ENCODE assay signal across 1 cellular context in the genomic region with DNA sequence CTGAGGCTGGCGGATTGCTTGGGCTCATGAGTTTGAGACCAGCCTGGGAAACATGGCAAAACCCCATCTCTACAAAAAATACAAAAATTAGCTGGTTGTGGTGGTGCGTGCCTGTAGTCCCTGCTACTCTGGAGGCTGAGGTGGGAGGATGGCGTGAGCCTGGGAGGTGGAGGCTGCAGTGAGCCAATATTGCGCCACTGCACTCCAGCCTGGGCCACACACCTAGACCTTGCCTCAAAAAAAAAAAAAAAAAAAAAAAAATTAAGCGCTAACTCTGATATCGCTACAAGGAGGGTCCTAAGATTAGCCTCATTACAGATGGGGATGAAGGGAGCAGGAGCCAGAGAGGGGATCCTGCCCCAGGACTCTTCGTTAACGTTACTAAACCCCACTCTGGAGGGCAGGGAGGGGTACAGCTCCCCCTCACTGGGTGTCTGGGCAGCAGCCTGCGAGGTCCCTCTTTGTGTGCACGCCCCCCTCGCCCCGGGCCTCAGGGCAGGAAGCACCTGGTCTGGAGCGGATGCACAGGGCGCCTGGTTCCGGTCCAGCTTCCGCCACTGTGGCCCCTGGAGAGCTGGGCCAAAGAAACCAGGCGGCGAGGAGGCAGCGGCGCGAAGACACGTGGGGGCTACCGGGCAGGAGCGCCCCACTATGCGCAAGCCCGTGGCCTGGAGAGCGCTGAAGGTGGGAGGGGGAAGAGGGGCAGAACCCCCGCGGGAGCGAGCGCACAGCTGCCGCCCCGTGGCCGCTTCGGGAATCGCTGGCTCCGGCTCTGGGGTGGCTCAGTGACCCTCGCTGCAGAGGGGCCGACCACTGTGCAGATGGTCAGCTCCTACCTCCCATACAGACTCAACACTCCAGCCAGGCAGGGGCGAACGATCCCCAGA.
TF ChIP-seq lines count a peak whose summit lies in the region.

No MANE protein-coding gene starts in this region.

TF ChIP-seq in HepG2, 621 proteins besides CTCF, POLR2A, EP300 and RAD21:
- TF ChIP-seq ZBTB38 (CRISPR knock-in tag; IDR thresholded peaks at IDR 0.05), result peak; percentile 63; the same call in 1 of the 2 replicates
- TF ChIP-seq RBFOX2 (IDR thresholded peaks at IDR 0.05; ENCODE audit: low read depth, low read length), result 0 out of 2 replicates have a peak, but pooled peaks have one; percentile 30
- no peak for TF ChIP-seq ZNF292 (CRISPR knock-in tag; IDR thresholded peaks at IDR 0.05; ENCODE audit: borderline replicate concordance, low read depth)
- TF ChIP-seq, protein P1, sequence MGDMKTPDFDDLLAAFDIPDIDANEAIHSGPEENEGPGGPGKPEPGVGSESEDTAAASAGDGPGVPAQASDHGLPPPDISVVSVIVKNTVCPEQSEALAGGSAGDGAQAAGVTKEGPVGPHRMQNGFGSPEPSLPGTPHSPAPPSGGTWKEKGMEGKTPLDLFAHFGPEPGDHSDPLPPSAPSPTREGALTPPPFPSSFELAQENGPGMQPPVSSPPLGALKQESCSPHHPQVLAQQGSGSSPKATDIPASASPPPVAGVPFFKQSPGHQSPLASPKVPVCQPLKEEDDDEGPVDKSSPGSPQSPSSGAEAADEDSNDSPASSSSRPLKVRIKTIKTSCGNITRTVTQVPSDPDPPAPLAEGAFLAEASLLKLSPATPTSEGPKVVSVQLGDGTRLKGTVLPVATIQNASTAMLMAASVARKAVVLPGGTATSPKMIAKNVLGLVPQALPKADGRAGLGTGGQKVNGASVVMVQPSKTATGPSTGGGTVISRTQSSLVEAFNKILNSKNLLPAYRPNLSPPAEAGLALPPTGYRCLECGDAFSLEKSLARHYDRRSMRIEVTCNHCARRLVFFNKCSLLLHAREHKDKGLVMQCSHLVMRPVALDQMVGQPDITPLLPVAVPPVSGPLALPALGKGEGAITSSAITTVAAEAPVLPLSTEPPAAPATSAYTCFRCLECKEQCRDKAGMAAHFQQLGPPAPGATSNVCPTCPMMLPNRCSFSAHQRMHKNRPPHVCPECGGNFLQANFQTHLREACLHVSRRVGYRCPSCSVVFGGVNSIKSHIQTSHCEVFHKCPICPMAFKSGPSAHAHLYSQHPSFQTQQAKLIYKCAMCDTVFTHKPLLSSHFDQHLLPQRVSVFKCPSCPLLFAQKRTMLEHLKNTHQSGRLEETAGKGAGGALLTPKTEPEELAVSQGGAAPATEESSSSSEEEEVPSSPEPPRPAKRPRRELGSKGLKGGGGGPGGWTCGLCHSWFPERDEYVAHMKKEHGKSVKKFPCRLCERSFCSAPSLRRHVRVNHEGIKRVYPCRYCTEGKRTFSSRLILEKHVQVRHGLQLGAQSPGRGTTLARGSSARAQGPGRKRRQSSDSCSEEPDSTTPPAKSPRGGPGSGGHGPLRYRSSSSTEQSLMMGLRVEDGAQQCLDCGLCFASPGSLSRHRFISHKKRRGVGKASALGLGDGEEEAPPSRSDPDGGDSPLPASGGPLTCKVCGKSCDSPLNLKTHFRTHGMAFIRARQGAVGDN (CRISPR knock-in tag; IDR thresholded peaks at IDR 0.05), result 0 out of 2 replicates have a peak, but pooled peaks have one; percentile 6
- TF ChIP-seq AGO2 (optimal IDR thresholded peaks at IDR 0.05; ENCODE audit: low read depth, low read length), result peak; percentile 83
- TF ChIP-seq FOXK2 (IDR thresholded peaks at IDR 0.05), result no peak
- TF ChIP-seq ZNF629 (CRISPR knock-in tag; conservative IDR thresholded peaks at IDR 0.05), result no peak
- TF ChIP-seq ZNF879 (CRISPR knock-in tag; IDR thresholded peaks at IDR 0.05), result no peak
- TF ChIP-seq, protein P2, sequence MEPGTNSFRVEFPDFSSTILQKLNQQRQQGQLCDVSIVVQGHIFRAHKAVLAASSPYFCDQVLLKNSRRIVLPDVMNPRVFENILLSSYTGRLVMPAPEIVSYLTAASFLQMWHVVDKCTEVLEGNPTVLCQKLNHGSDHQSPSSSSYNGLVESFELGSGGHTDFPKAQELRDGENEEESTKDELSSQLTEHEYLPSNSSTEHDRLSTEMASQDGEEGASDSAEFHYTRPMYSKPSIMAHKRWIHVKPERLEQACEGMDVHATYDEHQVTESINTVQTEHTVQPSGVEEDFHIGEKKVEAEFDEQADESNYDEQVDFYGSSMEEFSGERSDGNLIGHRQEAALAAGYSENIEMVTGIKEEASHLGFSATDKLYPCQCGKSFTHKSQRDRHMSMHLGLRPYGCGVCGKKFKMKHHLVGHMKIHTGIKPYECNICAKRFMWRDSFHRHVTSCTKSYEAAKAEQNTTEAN (CRISPR knock-in tag; conservative IDR thresholded peaks at IDR 0.05), result no peak
- TF ChIP-seq, protein P3, sequence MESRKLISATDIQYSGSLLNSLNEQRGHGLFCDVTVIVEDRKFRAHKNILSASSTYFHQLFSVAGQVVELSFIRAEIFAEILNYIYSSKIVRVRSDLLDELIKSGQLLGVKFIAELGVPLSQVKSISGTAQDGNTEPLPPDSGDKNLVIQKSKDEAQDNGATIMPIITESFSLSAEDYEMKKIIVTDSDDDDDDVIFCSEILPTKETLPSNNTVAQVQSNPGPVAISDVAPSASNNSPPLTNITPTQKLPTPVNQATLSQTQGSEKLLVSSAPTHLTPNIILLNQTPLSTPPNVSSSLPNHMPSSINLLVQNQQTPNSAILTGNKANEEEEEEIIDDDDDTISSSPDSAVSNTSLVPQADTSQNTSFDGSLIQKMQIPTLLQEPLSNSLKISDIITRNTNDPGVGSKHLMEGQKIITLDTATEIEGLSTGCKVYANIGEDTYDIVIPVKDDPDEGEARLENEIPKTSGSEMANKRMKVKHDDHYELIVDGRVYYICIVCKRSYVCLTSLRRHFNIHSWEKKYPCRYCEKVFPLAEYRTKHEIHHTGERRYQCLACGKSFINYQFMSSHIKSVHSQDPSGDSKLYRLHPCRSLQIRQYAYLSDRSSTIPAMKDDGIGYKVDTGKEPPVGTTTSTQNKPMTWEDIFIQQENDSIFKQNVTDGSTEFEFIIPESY (CRISPR knock-in tag; IDR thresholded peaks at IDR 0.05), result peak; percentile 94
- TF ChIP-seq, protein P4, sequence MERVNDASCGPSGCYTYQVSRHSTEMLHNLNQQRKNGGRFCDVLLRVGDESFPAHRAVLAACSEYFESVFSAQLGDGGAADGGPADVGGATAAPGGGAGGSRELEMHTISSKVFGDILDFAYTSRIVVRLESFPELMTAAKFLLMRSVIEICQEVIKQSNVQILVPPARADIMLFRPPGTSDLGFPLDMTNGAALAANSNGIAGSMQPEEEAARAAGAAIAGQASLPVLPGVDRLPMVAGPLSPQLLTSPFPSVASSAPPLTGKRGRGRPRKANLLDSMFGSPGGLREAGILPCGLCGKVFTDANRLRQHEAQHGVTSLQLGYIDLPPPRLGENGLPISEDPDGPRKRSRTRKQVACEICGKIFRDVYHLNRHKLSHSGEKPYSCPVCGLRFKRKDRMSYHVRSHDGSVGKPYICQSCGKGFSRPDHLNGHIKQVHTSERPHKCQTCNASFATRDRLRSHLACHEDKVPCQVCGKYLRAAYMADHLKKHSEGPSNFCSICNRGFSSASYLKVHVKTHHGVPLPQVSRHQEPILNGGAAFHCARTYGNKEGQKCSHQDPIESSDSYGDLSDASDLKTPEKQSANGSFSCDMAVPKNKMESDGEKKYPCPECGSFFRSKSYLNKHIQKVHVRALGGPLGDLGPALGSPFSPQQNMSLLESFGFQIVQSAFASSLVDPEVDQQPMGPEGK (CRISPR knock-in tag; IDR thresholded peaks at IDR 0.05), result peak; percentile 55
- TF ChIP-seq, protein P5, sequence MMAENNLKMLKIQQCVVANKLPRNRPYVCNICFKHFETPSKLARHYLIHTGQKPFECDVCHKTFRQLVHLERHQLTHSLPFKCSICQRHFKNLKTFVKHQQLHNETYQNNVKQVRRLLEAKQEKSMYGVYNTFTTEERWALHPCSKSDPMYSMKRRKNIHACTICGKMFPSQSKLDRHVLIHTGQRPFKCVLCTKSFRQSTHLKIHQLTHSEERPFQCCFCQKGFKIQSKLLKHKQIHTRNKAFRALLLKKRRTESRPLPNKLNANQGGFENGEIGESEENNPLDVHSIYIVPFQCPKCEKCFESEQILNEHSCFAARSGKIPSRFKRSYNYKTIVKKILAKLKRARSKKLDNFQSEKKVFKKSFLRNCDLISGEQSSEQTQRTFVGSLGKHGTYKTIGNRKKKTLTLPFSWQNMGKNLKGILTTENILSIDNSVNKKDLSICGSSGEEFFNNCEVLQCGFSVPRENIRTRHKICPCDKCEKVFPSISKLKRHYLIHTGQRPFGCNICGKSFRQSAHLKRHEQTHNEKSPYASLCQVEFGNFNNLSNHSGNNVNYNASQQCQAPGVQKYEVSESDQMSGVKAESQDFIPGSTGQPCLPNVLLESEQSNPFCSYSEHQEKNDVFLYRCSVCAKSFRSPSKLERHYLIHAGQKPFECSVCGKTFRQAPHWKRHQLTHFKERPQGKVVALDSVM (CRISPR knock-in tag; IDR thresholded peaks at IDR 0.05), result peak; percentile 73; the same call in 1 of the 2 replicates
- TF ChIP-seq, protein P6, sequence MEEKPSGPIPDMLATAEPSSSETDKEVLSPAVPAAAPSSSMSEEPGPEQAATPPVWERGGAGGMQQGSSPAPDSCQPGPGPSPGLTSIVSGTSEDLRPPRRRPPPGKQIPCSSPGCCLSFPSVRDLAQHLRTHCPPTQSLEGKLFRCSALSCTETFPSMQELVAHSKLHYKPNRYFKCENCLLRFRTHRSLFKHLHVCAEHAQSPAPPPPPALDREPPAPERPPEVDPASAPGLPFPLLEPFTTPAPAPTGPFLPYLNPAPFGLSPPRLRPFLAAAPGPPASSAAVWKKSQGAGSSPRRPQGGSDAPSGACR (CRISPR knock-in tag; IDR thresholded peaks at IDR 0.05), result no peak
- TF ChIP-seq ZKSCAN1 (IDR thresholded peaks at IDR 0.05; ENCODE audit: low read length), result peak; percentile 64
- no peak for TF ChIP-seq ZBTB42 (CRISPR knock-in tag; IDR thresholded peaks at IDR 0.05)
- peak; percentile 13; the same call in 1 of the 2 replicates for TF ChIP-seq GABPB1 (CRISPR knock-in tag; IDR thresholded peaks at IDR 0.05)
- no peak for TF ChIP-seq ZNF670 (CRISPR knock-in tag; IDR thresholded peaks at IDR 0.05; ENCODE audit: borderline replicate concordance)
- no peak for TF ChIP-seq ZNF850 (CRISPR knock-in tag; conservative IDR thresholded peaks at IDR 0.05)
- no peak for TF ChIP-seq ZNF296 (CRISPR knock-in tag; conservative IDR thresholded peaks at IDR 0.05)
- no peak for TF ChIP-seq SRF (IDR thresholded peaks at IDR 0.05; ENCODE audit: low read depth, low read length)
